ENCODE assay signal across 2 cellular contexts in the genomic region with DNA sequence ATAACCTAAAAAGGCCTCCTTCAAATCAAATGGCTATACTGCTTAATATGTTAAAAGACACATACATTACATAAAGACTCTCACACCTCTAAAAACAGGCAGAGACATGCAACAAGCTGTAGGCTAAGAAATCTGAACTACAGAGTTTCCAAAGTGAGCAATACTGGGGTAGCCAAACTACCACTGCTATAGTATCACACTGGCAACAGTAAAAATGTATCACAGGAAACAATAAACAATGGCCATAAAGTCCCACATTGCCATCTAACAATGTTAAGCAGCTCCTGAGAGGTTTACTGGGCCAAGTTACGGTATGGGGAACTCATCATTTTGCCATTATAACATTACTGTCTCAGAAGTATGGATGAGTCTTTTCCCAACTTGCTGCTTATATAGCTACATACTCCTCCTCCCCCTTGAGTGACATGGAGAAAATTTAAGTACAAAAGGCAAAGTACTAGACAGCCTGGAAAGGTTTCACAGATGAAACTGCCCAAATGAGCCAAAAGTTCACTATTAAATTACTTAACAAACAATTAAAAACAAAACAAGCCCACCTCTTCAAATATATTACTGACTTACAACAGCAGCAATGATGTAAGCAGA.
TF ChIP-seq lines count a peak whose summit lies in the region.

No MANE protein-coding gene starts in this region.

TF ChIP-seq in GM23338, 12 proteins besides CTCF, POLR2A, EP300 and RAD21 (continues in another document):
- TF ChIP-seq NANOG (IDR thresholded peaks at IDR 0.05; ENCODE audit: borderline replicate concordance) (no peak), POLR2AphosphoS5 (IDR thresholded peaks at IDR 0.05; ENCODE audit: low read depth) (no peak), CREB1 (CRISPR knock-in tag; IDR thresholded peaks at IDR 0.05; ENCODE audit: low read depth) (no peak), ZNF114 (CRISPR knock-in tag; IDR thresholded peaks at IDR 0.05) (no peak), ZNF462 (CRISPR knock-in tag; IDR thresholded peaks at IDR 0.05) (no peak), JUNB (IDR thresholded peaks at IDR 0.05; ENCODE audit: unreplicated experiment) (no peak), STAT1 (IDR thresholded peaks at IDR 0.05; ENCODE audit: unreplicated experiment) (no peak), REST (IDR thresholded peaks at IDR 0.05; ENCODE audit: unreplicated experiment) (no peak)
- TF ChIP-seq, protein P1, sequence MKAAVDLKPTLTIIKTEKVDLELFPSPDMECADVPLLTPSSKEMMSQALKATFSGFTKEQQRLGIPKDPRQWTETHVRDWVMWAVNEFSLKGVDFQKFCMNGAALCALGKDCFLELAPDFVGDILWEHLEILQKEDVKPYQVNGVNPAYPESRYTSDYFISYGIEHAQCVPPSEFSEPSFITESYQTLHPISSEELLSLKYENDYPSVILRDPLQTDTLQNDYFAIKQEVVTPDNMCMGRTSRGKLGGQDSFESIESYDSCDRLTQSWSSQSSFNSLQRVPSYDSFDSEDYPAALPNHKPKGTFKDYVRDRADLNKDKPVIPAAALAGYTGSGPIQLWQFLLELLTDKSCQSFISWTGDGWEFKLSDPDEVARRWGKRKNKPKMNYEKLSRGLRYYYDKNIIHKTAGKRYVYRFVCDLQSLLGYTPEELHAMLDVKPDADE (IDR thresholded peaks at IDR 0.05): no peak

TF ChIP-seq in endothelial cell of umbilical vein, 7 proteins besides CTCF, POLR2A, EP300 and RAD21:
- TF ChIP-seq EZH2 (IDR thresholded peaks at IDR 0.05; ENCODE audit: borderline replicate concordance, low read depth, low read length, severe bottlenecking) (no peak), GATA2 (IDR thresholded peaks at IDR 0.05; ENCODE audit: insufficient read depth, insufficient read length, low read depth, low read length) (no peak)
